In genomic region chr1:106681939-106682522, GRCh38 we compare ENCODE assay signal across 29 cellular contexts.
"Had no signal": no experiment of that assay in that cellular context is flagged by ENCODE, and none has a peak within 500 bp of the region (broad histone marks: within the 10 kb centered on the region; RNA-seq: fewer than 3 reads in every experiment).

No MANE protein-coding gene starts in this region.

- ATAC-seq: activated naive CD8-positive, alpha-beta T cell treated with anti-CD3 and anti-CD28 coated beads, Interleukin-2, amount 50 U/mL, for 24 hours; activated T-cell treated with anti-CD3 and anti-CD28 coated beads, Interleukin-2, amount 50 U/mL, for 4 hours; Right ventricle myocardium inferior; SK-N-SH treated with all-trans-retinoic acid at 6 μM for 48 hours; T-cell; T-helper 17 cell had no signal

- DNase-seq: activated CD4-positive, alpha-beta memory T cell treated with anti-CD3 and anti-CD28 coated beads for 36 hours; activated CD4-positive, alpha-beta T cell treated with anti-CD3 and anti-CD28 coated beads for 4 hours; activated CD4-positive, alpha-beta T cell treated with anti-CD3 and anti-CD28 coated beads, Interleukin-2, amount 50 U/mL, for 1 hour; activated CD4-positive, CD25-positive, alpha-beta regulatory T cell treated with anti-CD3 and anti-CD28 coated beads, Interleukin-2, amount 50 U/mL, for 72 hours; activated CD8-positive, alpha-beta memory T cell treated with anti-CD3 and anti-CD28 coated beads, Interleukin-2, amount 50 U/mL, for 4 hours; activated effector memory CD4-positive, alpha-beta T cell treated with Interleukin-2 at 50 U/mL for 16 hours; activated naive CD4-positive, alpha-beta T cell treated with anti-CD3 and anti-CD28 coated beads, Interleukin-2, amount 10 ng/mL, durations not matched to agents 7 days and 5 days; activated naive CD8-positive, alpha-beta T cell treated with anti-CD3 and anti-CD28 coated beads, Interleukin-2, amount 50 U/mL, for 24 hours; activated T-cell treated with anti-CD3 and anti-CD28 coated beads for 4 hours; activated T-cell treated with anti-CD3 and anti-CD28 coated beads, Interleukin-2, amount 50 U/mL, for 4 hours; anterior cingulate cortex; caudate nucleus; NCI-H1092 treated with DMSO at 0.1 percent for 48 hours; NCI-H1417; NCI-H187; NCI-H2029 treated with DMSO at 0.1 percent for 48 hours; NCI-H2107; NCI-H226; NCI-H446 treated with DMSO at 0.1 percent for 48 hours; NCI-H524; SIG-M5; T-cell; T-helper 17 cell; T-helper 9 cell had no signal

- H3K27ac Mint-ChIP-seq: activated CD4-positive, alpha-beta memory T cell treated with anti-CD3 and anti-CD28 coated beads for 36 hours; activated naive CD4-positive, alpha-beta T cell treated with anti-CD3 and anti-CD28 coated beads, Interleukin-2, amount 10 ng/mL, durations not matched to agents 7 days and 5 days; activated naive CD8-positive, alpha-beta T cell; activated naive CD8-positive, alpha-beta T cell treated with anti-CD3 and anti-CD28 coated beads, Interleukin-2, amount 50 U/mL, for 24 hours; brain; T-cell; T-helper 17 cell had no signal

- H3K27me3 Mint-ChIP-seq: activated CD4-positive, alpha-beta memory T cell treated with anti-CD3 and anti-CD28 coated beads for 36 hours; activated naive CD4-positive, alpha-beta T cell treated with anti-CD3 and anti-CD28 coated beads, Interleukin-2, amount 10 ng/mL, durations not matched to agents 7 days and 5 days; activated naive CD8-positive, alpha-beta T cell; activated naive CD8-positive, alpha-beta T cell treated with anti-CD3 and anti-CD28 coated beads, Interleukin-2, amount 50 U/mL, for 24 hours; T-cell; T-helper 17 cell had no signal

- H3K9me3 Mint-ChIP-seq: brain had no signal

- H3K36me3 Mint-ChIP-seq: activated CD4-positive, alpha-beta memory T cell treated with anti-CD3 and anti-CD28 coated beads for 36 hours; activated naive CD4-positive, alpha-beta T cell treated with anti-CD3 and anti-CD28 coated beads, Interleukin-2, amount 10 ng/mL, durations not matched to agents 7 days and 5 days; activated naive CD8-positive, alpha-beta T cell; brain; T-cell had no signal

- H3K4me3 Mint-ChIP-seq: activated CD4-positive, alpha-beta memory T cell treated with anti-CD3 and anti-CD28 coated beads for 36 hours; activated naive CD4-positive, alpha-beta T cell treated with anti-CD3 and anti-CD28 coated beads, Interleukin-2, amount 10 ng/mL, durations not matched to agents 7 days and 5 days; activated naive CD8-positive, alpha-beta T cell; activated naive CD8-positive, alpha-beta T cell treated with anti-CD3 and anti-CD28 coated beads, Interleukin-2, amount 50 U/mL, for 24 hours; activated T-cell treated with anti-CD3 and anti-CD28 coated beads, Interleukin-2, amount 50 U/mL, for 4 hours; brain; T-cell; T-helper 17 cell had no signal

- H3K27ac ChIP-seq: RWPE1 had no signal

- H3K4me1 Mint-ChIP-seq: activated naive CD4-positive, alpha-beta T cell treated with anti-CD3 and anti-CD28 coated beads, Interleukin-2, amount 10 ng/mL, durations not matched to agents 7 days and 5 days; activated naive CD8-positive, alpha-beta T cell treated with anti-CD3 and anti-CD28 coated beads, Interleukin-2, amount 50 U/mL, for 24 hours; T-cell; T-helper 17 cell had no signal
